Comparison of ENCODE assay signal across 18 cellular contexts in genomic region chr3:2172561-2173171, GRCh38.
A peak's percentile ranks its signal among the peaks of the same experiment; 100 is the strongest.
DNase-seq lines count a peak whose midpoint lies in the region; ATAC-seq lines count a peak whose summit lies in the region.
"Had no signal": no experiment of that assay in that cellular context is flagged by ENCODE, and none has a peak within 500 bp of the region (broad histone marks: within the 10 kb centered on the region; RNA-seq: fewer than 3 reads in every experiment).

No MANE protein-coding gene starts in this region.

- no peak overlapping the region for H3K27ac Mint-ChIP-seq in stimulated activated effector memory CD8-positive, alpha-beta T cell treated with anti-CD3 and anti-CD28 coated beads, Interleukin-12 subunit alpha, Interleukin-12 subunit beta, amount 100 ng/mL, for 72 hours
- H3K27ac Mint-ChIP-seq: CD14-positive monocyte had no signal

- no peak overlapping the region for H3K4me3 Mint-ChIP-seq in stimulated activated effector memory CD8-positive, alpha-beta T cell treated with anti-CD3 and anti-CD28 coated beads, Interleukin-12 subunit alpha, Interleukin-12 subunit beta, amount 100 ng/mL, for 72 hours
- H3K4me3 Mint-ChIP-seq: CD14-positive monocyte had no signal

- no peaks in the 10 kb centered on the region for H3K36me3 Mint-ChIP-seq in stimulated activated effector memory CD8-positive, alpha-beta T cell treated with anti-CD3 and anti-CD28 coated beads, Interleukin-12 subunit alpha, Interleukin-12 subunit beta, amount 100 ng/mL, for 72 hours
- H3K36me3 Mint-ChIP-seq: CD14-positive monocyte had no signal

- ATAC-seq in GM21737 (IDR thresholded peaks at IDR 0.05; ENCODE audit: unreplicated experiment): no peak
- no peak for ATAC-seq in stimulated activated effector memory CD8-positive, alpha-beta T cell treated with anti-CD3 and anti-CD28 coated beads, Interleukin-12 subunit alpha, Interleukin-12 subunit beta, amount 100 ng/mL, for 72 hours
- ATAC-seq: Right ventricle myocardium inferior had no signal

- H3K9me3 Mint-ChIP-seq in stimulated activated effector memory CD8-positive, alpha-beta T cell treated with anti-CD3 and anti-CD28 coated beads, Interleukin-12 subunit alpha, Interleukin-12 subunit beta, amount 100 ng/mL, for 72 hours: peaks cover 4% of the 10 kb centered on the region

- H3K4me1 Mint-ChIP-seq in stimulated activated effector memory CD8-positive, alpha-beta T cell treated with anti-CD3 and anti-CD28 coated beads, Interleukin-12 subunit alpha, Interleukin-12 subunit beta, amount 100 ng/mL, for 72 hours: no peaks in the 10 kb centered on the region
- H3K4me1 Mint-ChIP-seq: CD14-positive monocyte had no signal

- DNase-seq in NCI-H1092 treated with DMSO at 0.1 percent for 48 hours (lab: John Stamatoyannopoulos, UW) (peak; percentile 51), NCI-H1092 (lab: John Stamatoyannopoulos, UW) (no peak), NCI-H1105 treated with DMSO at 0.1 percent for 48 hours (lab: John Stamatoyannopoulos, UW) (peak; percentile 88), NCI-H510A treated with DMSO at 0.1 percent for 48 hours (lab: John Stamatoyannopoulos, UW) (peak; percentile 54), cerebellum (ENCODE audit: low spot score) (peak; percentile 50), T1000 (lab: John Stamatoyannopoulos, UW) (no peak)
- no peak for DNase-seq in stimulated activated effector memory CD8-positive, alpha-beta T cell treated with anti-CD3 and anti-CD28 coated beads, Interleukin-12 subunit alpha, Interleukin-12 subunit beta, amount 100 ng/mL, for 72 hours (ENCODE audit: low spot score in 2 of 2)
- DNase-seq: 8988T; DMS53; EL; KBM-7; NCI-H2171 treated with DMSO at 0.1 percent for 48 hours; NK-92 treated with Interleukin-12 subunit alpha and Interleukin-12 subunit beta, amount 100 ng/mL, for 24 hours; SW 1271; T-helper 2 cell had no signal

Comparison
In these comparisons a context has a peak if more than half of its experiments do, and no peak if none do; other contexts are left out.
1. DNase-seq: peak in NCI-H1092 treated with DMSO at 0.1 percent for 48 hours (single experiment), NCI-H1105 treated with DMSO at 0.1 percent for 48 hours (single experiment), NCI-H510A treated with DMSO at 0.1 percent for 48 hours (single experiment) and cerebellum (single experiment); none in NCI-H1092 (single experiment), T1000 (single experiment) and stimulated activated effector memory CD8-positive, alpha-beta T cell treated with anti-CD3 and anti-CD28 coated beads, Interleukin-12 subunit alpha, Interleukin-12 subunit beta, amount 100 ng/mL, for 72 hours (0 of 2).